ENCODE assay signal across 24 cellular contexts in the genomic region with DNA sequence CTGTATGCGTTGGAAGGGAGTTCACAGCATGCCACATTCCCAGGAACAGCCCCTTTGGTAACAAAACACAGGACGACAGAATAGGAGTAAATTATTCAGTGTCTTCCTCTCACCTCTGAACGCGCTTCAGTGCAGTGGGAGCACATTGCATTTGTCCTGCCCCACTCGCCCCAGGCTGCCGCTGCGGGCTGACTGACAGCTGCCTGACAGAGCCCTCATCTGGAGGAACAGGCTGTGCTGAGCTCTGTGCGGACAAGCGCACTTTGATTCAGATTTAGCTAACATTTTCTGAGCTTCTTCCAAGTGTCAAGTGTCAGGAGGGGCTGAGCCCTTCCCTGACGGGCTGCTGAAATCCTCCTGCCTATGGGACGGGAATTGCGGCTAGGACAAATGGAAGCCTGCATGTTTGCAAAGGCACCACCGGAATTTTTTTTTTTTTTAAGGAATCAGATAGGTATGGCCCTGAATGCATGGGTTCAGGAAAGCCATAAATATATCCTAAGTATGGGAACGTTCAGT.
DNase-seq lines count a peak whose midpoint lies in the region; ATAC-seq, FAIRE-seq and TF ChIP-seq lines count a peak whose summit lies in the region.
"Had no signal": no experiment of that assay in that cellular context is flagged by ENCODE, and none has a peak within 500 bp of the region (broad histone marks: within the 10 kb centered on the region; RNA-seq: fewer than 3 reads in every experiment).

No MANE protein-coding gene starts in this region.

- peak overlapping the region; percentile 39 for H3K4me2 ChIP-seq in keratinocyte (ENCODE audit: control insufficient read depth, extremely low read depth, insufficient read depth, low read depth, low read length)
- H3K4me2 ChIP-seq: BLaER1, PC-9 had no signal

- dilution Hi-C loops in keratinocyte (cut with MboI; ENCODE audit: extremely low pct_ligation_motif_present, low sequenced_read_pairs): no loop called here

- peaks cover 74% of the 10 kb centered on the region for H3K27me3 ChIP-seq in RWPE2 (ENCODE audit: insufficient read depth, poor library complexity, severe bottlenecking)
- H3K27me3 ChIP-seq in keratinocyte (ENCODE audit: control insufficient read depth, extremely low read depth, insufficient read depth, low read length): peaks cover 25% of the 10 kb centered on the region
- H3K27me3 ChIP-seq: BLaER1, SJSA1 had no signal

- no peak overlapping the region for H2AFZ ChIP-seq in keratinocyte (ENCODE audit: control insufficient read depth, low read length)
- H2AFZ ChIP-seq: PC-9 had no signal

- H3K9me3 ChIP-seq in RWPE2 (ENCODE audit: severe bottlenecking): no peaks in the 10 kb centered on the region
- no peaks in the 10 kb centered on the region for H3K9me3 ChIP-seq in keratinocyte (ENCODE audit: control insufficient read depth, low read depth, low read length)
- H3K9me3 ChIP-seq: BLaER1, SJSA1 had no signal

- DNase-seq in NCI-H82 (lab: John Stamatoyannopoulos, UW) (peak; percentile 54), NCI-H82 treated with DMSO at 0.1 percent for 48 hours (lab: John Stamatoyannopoulos, UW; ENCODE audit: unreplicated experiment) (no peak), RWPE2 (ENCODE audit: low spot score) (no peak), keratinocyte (ENCODE audit: low read depth, low spot score) (no peak), NCI-H526 treated with DMSO at 0.1 percent for 48 hours (lab: John Stamatoyannopoulos, UW) (no peak), NCI-H2029 treated with DMSO at 0.1 percent for 48 hours (lab: John Stamatoyannopoulos, UW) (no peak), DMS79 (lab: John Stamatoyannopoulos, UW) (no peak)
- DNase-seq: CD4-positive, CD25-positive, alpha-beta regulatory T cell; GOT3; HCEC 1CT; Kasumi-1; NCI-H1092 treated with DMSO at 0.1 percent for 48 hours; NCI-H1436; NCI-H187 treated with DMSO at 0.1 percent for 48 hours; NCI-H2107; NCI-H226; NCI-H510A; NCI-H774; PC-9; Right ventricle myocardium superior had no signal

- H3K27ac ChIP-seq in RWPE2 (ENCODE audit: poor library complexity, severe bottlenecking) (no peak overlapping the region), keratinocyte (ENCODE audit: control insufficient read depth, insufficient read depth, low read length) (no peak overlapping the region)
- H3K27ac ChIP-seq: BLaER1, PC-9, SJSA1 had no signal

- no peaks in the 10 kb centered on the region for H3K4me1 ChIP-seq in RWPE2 (ENCODE audit: insufficient read depth, poor library complexity, severe bottlenecking)
- H3K4me1 ChIP-seq in keratinocyte (ENCODE audit: control insufficient read depth, extremely low read depth, insufficient read depth, low read length): peaks cover 11% of the 10 kb centered on the region
- H3K4me1 ChIP-seq: SJSA1 had no signal

- no peak overlapping the region for H3K9ac ChIP-seq in keratinocyte (ENCODE audit: control insufficient read depth, extremely low read depth, insufficient read depth, low read length)
- H3K9ac ChIP-seq: BLaER1 had no signal

- H4K20me1 ChIP-seq in keratinocyte (ENCODE audit: control insufficient read depth, extremely low read depth, insufficient read depth, low read length): no peaks in the 10 kb centered on the region
- H4K20me1 ChIP-seq: BLaER1 had no signal

- FAIRE-seq in keratinocyte (lab: Jason Lieb, UNC): no peak
- FAIRE-seq: D721Med, G401.6 had no signal

- TF ChIP-seq CTCF in RWPE2 (IDR thresholded peaks at IDR 0.05; ENCODE audit: poor library complexity, severe bottlenecking): no peak
- TF ChIP-seq CTCF in keratinocyte (optimal IDR thresholded peaks at IDR 0.05 in 1 of 3, IDR thresholded peaks at IDR 0.05 in 1 of 3, conservative IDR thresholded peaks at IDR 0.05 in 1 of 3; ENCODE audit: extremely low read depth in 1 of 3, insufficient read depth in 2 of 3, low read length in 3 of 3): no peak

- H3K9me1 ChIP-seq in keratinocyte (ENCODE audit: control insufficient read depth, extremely low read depth, insufficient read depth, low read length): no peaks in the 10 kb centered on the region

- H3K4me3 ChIP-seq in RWPE2 (ENCODE audit: severe bottlenecking): no peak overlapping the region
- no peak overlapping the region for H3K4me3 ChIP-seq in keratinocyte (ENCODE audit: control insufficient read depth in 2 of 3, extremely low read depth in 1 of 3, insufficient read depth in 2 of 3, low read depth in 1 of 3, low read length in 3 of 3)
- H3K4me3 ChIP-seq: BLaER1, PC-9, SJSA1 had no signal

- ATAC-seq in RWPE2 (ENCODE audit: low read depth): peak; percentile 21; the same call in 1 of the 3 replicates

- H3K36me3 ChIP-seq in RWPE2 (ENCODE audit: low read depth) (no peaks in the 10 kb centered on the region), keratinocyte (ENCODE audit: control insufficient read depth in 2 of 2, extremely low read depth in 1 of 2, insufficient read depth in 2 of 2, low read length in 2 of 2) (no peaks in the 10 kb centered on the region)
- H3K36me3 ChIP-seq: BLaER1, SJSA1 had no signal

- no peaks in the 10 kb centered on the region for H3K79me2 ChIP-seq in keratinocyte (ENCODE audit: control insufficient read depth, insufficient read depth, low read length)
